ENCODE assay signal across 23 cellular contexts in the genomic region with DNA sequence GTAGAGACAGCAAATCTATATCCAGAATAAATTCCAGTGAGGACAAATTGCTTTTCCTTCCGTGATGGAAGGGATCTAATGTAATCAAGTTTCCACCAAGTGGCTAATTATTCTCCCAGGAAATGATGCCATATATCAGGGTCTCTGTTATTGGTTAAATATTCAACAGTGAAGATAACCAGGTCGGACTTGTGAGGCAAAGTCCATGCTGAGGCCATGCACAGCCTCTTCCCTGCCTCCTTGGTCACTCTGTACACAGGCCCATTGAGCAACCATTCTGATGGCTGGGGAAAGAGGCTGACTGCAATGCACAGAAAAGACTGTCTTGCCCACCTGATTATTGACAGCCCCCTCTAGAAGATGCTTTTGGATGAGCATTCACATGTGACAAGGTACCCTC.
"Had no signal": no experiment of that assay in that cellular context is flagged by ENCODE, and none has a peak within 500 bp of the region (broad histone marks: within the 10 kb centered on the region; RNA-seq: fewer than 3 reads in every experiment).

No MANE protein-coding gene starts in this region.

- H3K36me3 Mint-ChIP-seq: activated naive CD4-positive, alpha-beta T cell treated with anti-CD3 and anti-CD28 coated beads, Interleukin-2, amount 50 U/mL, for 24 hours; brain had no signal

- H3K4me3 ChIP-seq: K562 had no signal

- H3K27ac Mint-ChIP-seq: activated B cell treated with CpG ODN at 0.5 μM for 24 hours; activated CD4-positive, alpha-beta T cell treated with anti-CD3 and anti-CD28 coated beads, Interleukin-2, amount 10 ng/mL, durations not matched to agents 24 days and 14 days; activated CD8-positive, alpha-beta memory T cell treated with anti-CD3 and anti-CD28 coated beads, Interleukin-2, amount 10 ng/mL, durations not matched to agents 7 days and 5 days; activated naive CD4-positive, alpha-beta T cell treated with anti-CD3 and anti-CD28 coated beads, Interleukin-2, amount 50 U/mL, for 24 hours; activated T-cell treated with anti-CD3 and anti-CD28 coated beads, Interleukin-2, amount 50 U/mL, for 24 hours; activated T-helper 1 cell treated with anti-CD3 and anti-CD28 coated beads, Interleukin-12 subunit alpha, Interleukin-12 subunit beta, Interleukin-2, Interleukin-4 antibody, amounts not matched to agents 30 ng/mL and 10 ng/mL and 1 ng/mL, durations not matched to agents 14 hours and 24 hours and 36 hours; T-helper 1 cell treated with Interleukin-12 subunit alpha and Interleukin-12 subunit beta and Interleukin-4 antibody, amounts not matched to agents 30 μg/mL and 1 μg/mL, for 36 hours had no signal

- DNase-seq: activated B cell treated with CpG ODN at 0.5 μM for 24 hours; activated CD4-positive, alpha-beta T cell treated with anti-CD3 and anti-CD28 coated beads for 1 hour; activated CD4-positive, alpha-beta T cell treated with anti-CD3 and anti-CD28 coated beads, Interleukin-2, amount 10 ng/mL, durations not matched to agents 24 days and 14 days; activated CD4-positive, alpha-beta T cell treated with anti-CD3 and anti-CD28 coated beads, Interleukin-2, amount 50 U/mL, for 48 hours; activated CD8-positive, alpha-beta memory T cell treated with anti-CD3 and anti-CD28 coated beads, Interleukin-2, amount 10 ng/mL, durations not matched to agents 7 days and 5 days; activated effector memory CD4-positive, alpha-beta T cell treated with Interleukin-2 at 50 U/mL for 16 hours; activated naive CD4-positive, alpha-beta T cell; activated T-cell treated with anti-CD3 and anti-CD28 coated beads, Interleukin-2, amount 50 U/mL, for 24 hours; aorta; Karpas-422; NCI-H1105 treated with DMSO at 0.1 percent for 48 hours; NCI-H1436 treated with DMSO at 0.1 percent for 48 hours; NCI-H187; NCI-H2081; NCI-H446; NCI-H524; SHP77 treated with DMSO at 0.1 percent for 48 hours had no signal

- H3K9me3 Mint-ChIP-seq: activated B cell treated with CpG ODN at 0.5 μM for 24 hours; activated CD4-positive, alpha-beta T cell treated with anti-CD3 and anti-CD28 coated beads, Interleukin-2, amount 10 ng/mL, durations not matched to agents 24 days and 14 days; activated naive CD4-positive, alpha-beta T cell treated with anti-CD3 and anti-CD28 coated beads, Interleukin-2, amount 50 U/mL, for 24 hours; activated T-cell treated with anti-CD3 and anti-CD28 coated beads, Interleukin-2, amount 50 U/mL, for 24 hours; activated T-helper 1 cell treated with anti-CD3 and anti-CD28 coated beads, Interleukin-12 subunit alpha, Interleukin-12 subunit beta, Interleukin-2, Interleukin-4 antibody, amounts not matched to agents 30 ng/mL and 10 ng/mL and 1 ng/mL, durations not matched to agents 14 hours and 24 hours and 36 hours had no signal

- FAIRE-seq: K562, RCC 7860 had no signal

- H3K4me1 Mint-ChIP-seq: activated B cell treated with CpG ODN at 0.5 μM for 24 hours; activated CD4-positive, alpha-beta T cell treated with anti-CD3 and anti-CD28 coated beads, Interleukin-2, amount 10 ng/mL, durations not matched to agents 24 days and 14 days; activated CD8-positive, alpha-beta memory T cell treated with anti-CD3 and anti-CD28 coated beads, Interleukin-2, amount 10 ng/mL, durations not matched to agents 7 days and 5 days had no signal

- H3K4me3 Mint-ChIP-seq: activated B cell treated with CpG ODN at 0.5 μM for 24 hours; activated CD4-positive, alpha-beta T cell treated with anti-CD3 and anti-CD28 coated beads, Interleukin-2, amount 10 ng/mL, durations not matched to agents 24 days and 14 days; activated CD8-positive, alpha-beta memory T cell treated with anti-CD3 and anti-CD28 coated beads, Interleukin-2, amount 10 ng/mL, durations not matched to agents 7 days and 5 days; activated naive CD4-positive, alpha-beta T cell treated with anti-CD3 and anti-CD28 coated beads, Interleukin-2, amount 50 U/mL, for 24 hours; activated T-cell treated with anti-CD3 and anti-CD28 coated beads, Interleukin-2, amount 50 U/mL, for 24 hours; activated T-helper 1 cell treated with anti-CD3 and anti-CD28 coated beads, Interleukin-12 subunit alpha, Interleukin-12 subunit beta, Interleukin-2, Interleukin-4 antibody, amounts not matched to agents 30 ng/mL and 10 ng/mL and 1 ng/mL, durations not matched to agents 14 hours and 24 hours and 36 hours; brain; T-helper 1 cell treated with Interleukin-12 subunit alpha and Interleukin-12 subunit beta and Interleukin-4 antibody, amounts not matched to agents 30 μg/mL and 1 μg/mL, for 36 hours had no signal

- ATAC-seq: activated CD8-positive, alpha-beta memory T cell treated with anti-CD3 and anti-CD28 coated beads, Interleukin-2, amount 10 ng/mL, durations not matched to agents 7 days and 5 days; K562 had no signal
